In genomic region chr1:103582493-103582892, GRCh38 we compare ENCODE assay signal across 20 cellular contexts. TPM values are rescaled to one million over a fixed set of nuclear protein-coding genes. Genes with fewer than 3 reads are reported as not detected.
"Had no signal": no experiment of that assay in that cellular context is flagged by ENCODE, and none has a peak within 500 bp of the region (broad histone marks: within the 10 kb centered on the region; RNA-seq: fewer than 3 reads in every experiment).

No MANE protein-coding gene starts in this region.

- H3K4me3 ChIP-seq: colonic mucosa, heart left ventricle, neural progenitor cell, ovary, stomach, thoracic aorta had no signal

- H3K27me3 ChIP-seq: colonic mucosa, heart left ventricle, neural progenitor cell, ovary, stomach had no signal

- H3K9ac ChIP-seq: neural progenitor cell had no signal

- H3K27ac ChIP-seq: colonic mucosa, heart left ventricle, neural progenitor cell, ovary, stomach, thoracic aorta had no signal

- H3K4me2 ChIP-seq: neural progenitor cell had no signal

- H3K36me3 ChIP-seq: colonic mucosa, neural progenitor cell, ovary, thoracic aorta had no signal

- ATAC-seq: heart left ventricle; natural killer cell treated with Interleukin-12 subunit alpha and Interleukin-12 subunit beta and Interleukin-15 and Interleukin-18, amount 100 ng/mL, for 72 hours; right cardiac atrium had no signal

- DNase-seq: colonic mucosa; dermis blood vessel endothelial cell; endodermal cell; heart left ventricle; hypothalamus; kidney glomerular epithelial cell; midbrain; nucleus accumbens; ovary; right cardiac atrium; small intestine; stimulated activated CD4-positive, alpha-beta T cell treated with anti-CD3 and anti-CD28 coated beads, Interleukin-12 subunit alpha, Interleukin-12 subunit beta, amount 100 ng/mL, for 4 hours; stimulated activated naive CD4-positive, alpha-beta T cell; stomach; substantia nigra; trophoblast cell had no signal

- H3K4me1 ChIP-seq: colonic mucosa, heart left ventricle, neural progenitor cell, stomach had no signal

- H3K9me3 ChIP-seq: colonic mucosa, heart left ventricle, ovary, stomach, thoracic aorta had no signal

- H2AFZ ChIP-seq: neural progenitor cell had no signal

RNA-seq across cellular contexts. Expression of gene AMY2A, which starts 34.7 kb away (rescaled TPM):
- polyA plus RNA-seq: endothelial cell of umbilical vein, right cardiac atrium had no signal
